Comparison of ENCODE assay signal across 19 cellular contexts in the genomic region with DNA sequence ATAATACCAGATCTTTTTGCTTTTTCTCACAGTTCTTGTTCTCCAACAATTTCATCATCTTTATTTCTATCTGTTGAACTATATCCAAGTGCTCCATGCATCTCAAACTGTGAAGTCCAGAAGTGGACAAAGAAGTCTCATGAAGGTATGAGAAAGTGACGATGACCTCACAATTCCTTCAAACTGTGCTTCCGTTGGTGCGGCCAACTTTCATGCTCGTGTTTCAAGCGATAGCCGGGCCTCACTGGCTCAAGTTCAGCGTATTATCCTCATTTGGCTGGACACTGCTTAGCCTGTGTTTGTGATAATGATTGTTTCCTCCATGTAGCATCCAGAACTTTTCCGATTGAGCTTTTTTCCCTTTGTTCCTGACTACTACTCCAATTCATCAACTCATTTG.
A peak's percentile ranks its signal among the peaks of the same experiment; 100 is the strongest.
DNase-seq lines count a peak whose midpoint lies in the region; ATAC-seq and TF ChIP-seq lines count a peak whose summit lies in the region.
"Had no signal": no experiment of that assay in that cellular context is flagged by ENCODE, and none has a peak within 500 bp of the region (broad histone marks: within the 10 kb centered on the region; RNA-seq: fewer than 3 reads in every experiment).

No MANE protein-coding gene starts in this region.

- TF ChIP-seq POLR2A in breast epithelium (IDR thresholded peaks at IDR 0.05) (no peak), uterus (IDR thresholded peaks at IDR 0.05) (no peak)

- H3K27me3 Mint-ChIP-seq in MCF 10A (ENCODE audit: insufficient read depth, unreplicated experiment) = no peaks in the 10 kb centered on the region

- H3K9ac ChIP-seq in parathyroid adenoma = no peak overlapping the region

- no peaks in the 10 kb centered on the region for H3K27me3 ChIP-seq in breast epithelium
- no peaks in the 10 kb centered on the region for H3K27me3 ChIP-seq in right atrium auricular region
- no peaks in the 10 kb centered on the region for H3K27me3 ChIP-seq in parathyroid adenoma (ENCODE audit: control insufficient read depth, insufficient read depth, low read length)
- no peaks in the 10 kb centered on the region for H3K27me3 ChIP-seq in uterus
- H3K27me3 ChIP-seq: BE2C had no signal

- H3K9me3 Mint-ChIP-seq in MCF 10A (ENCODE audit: unreplicated experiment) = no peaks in the 10 kb centered on the region

- BruUV-seq in MCF 10A (replicated peaks; lab: Mats Ljungman, UMichigan) = no TSS peak

- no peak overlapping the region for H2AFZ ChIP-seq in parathyroid adenoma
- H2AFZ ChIP-seq: PC-9 had no signal

- H3K4me2 ChIP-seq in parathyroid adenoma (ENCODE audit: low read length) = no peak overlapping the region
- H3K4me2 ChIP-seq: PC-9 had no signal

- CTCF ChIA-PET in MCF 10A (lab: Yijun Ruan, JAX) = interaction anchor here (0.7 to 1.1 kb wide), 3 partner anchors 9 to 56 kb away, joined by 3 to 4 read pairs (median 3); no protein-coding TSS in a partner anchor

- no peak for ATAC-seq in GM19351 (IDR thresholded peaks at IDR 0.05; ENCODE audit: unreplicated experiment)

- peaks cover 18% of the 10 kb centered on the region for H3K4me1 Mint-ChIP-seq in MCF 10A (ENCODE audit: insufficient read depth, unreplicated experiment)

- no peaks in the 10 kb centered on the region for H3K9me3 ChIP-seq in breast epithelium
- H3K9me3 ChIP-seq in right atrium auricular region = no peaks in the 10 kb centered on the region
- H3K9me3 ChIP-seq in parathyroid adenoma (ENCODE audit: control insufficient read depth, low read length) = no peaks in the 10 kb centered on the region
- no peaks in the 10 kb centered on the region for H3K9me3 ChIP-seq in uterus
- H3K9me3 ChIP-seq: BE2C, HAP-1 had no signal

- TF ChIP-seq CTCF in MCF 10A (IDR thresholded peaks at IDR 0.05; ENCODE audit: unreplicated experiment) (no peak), breast epithelium (IDR thresholded peaks at IDR 0.05) (no peak), right atrium auricular region (IDR thresholded peaks at IDR 0.05) (no peak), parathyroid adenoma (IDR thresholded peaks at IDR 0.05) (no peak), uterus (IDR thresholded peaks at IDR 0.05) (no peak)

- no peak for DNase-seq in MCF 10A (ENCODE audit: unreplicated experiment)
- no peak for DNase-seq in breast epithelium (ENCODE audit: low spot score in 2 of 2)
- no peak for DNase-seq in right atrium auricular region (ENCODE audit: low spot score)
- DNase-seq in uterus = peak in 1 of 2 donors; percentile 66
- DNase-seq in NCI-H2171 (lab: John Stamatoyannopoulos, UW) = no peak
- no peak for DNase-seq in DMS114 treated with DMSO at 0.1 percent for 48 hours (lab: John Stamatoyannopoulos, UW; ENCODE audit: unreplicated experiment)
- DNase-seq: BE2C; CD4-positive, alpha-beta T cell; DMS53; MV-4-11; NCI-H1417 treated with DMSO at 0.1 percent for 48 hours; NCI-H2029 treated with DMSO at 0.1 percent for 48 hours; NCI-H510A; NCI-H82; PC-9 had no signal

- no peak overlapping the region for H3K27ac ChIP-seq in breast epithelium
- H3K27ac ChIP-seq in right atrium auricular region = peak overlapping the region; percentile 59 to 84
- H3K27ac ChIP-seq in parathyroid adenoma = peak overlapping the region; percentile 87
- H3K27ac ChIP-seq in uterus = peak overlapping the region; percentile 92
- H3K27ac ChIP-seq: 22Rv1, PC-9 had no signal

- H3K36me3 ChIP-seq in breast epithelium (no peaks in the 10 kb centered on the region), right atrium auricular region (no peaks in the 10 kb centered on the region), parathyroid adenoma (ENCODE audit: control insufficient read depth, insufficient read depth, low read length) (no peaks in the 10 kb centered on the region), uterus (no peaks in the 10 kb centered on the region)
- H3K36me3 ChIP-seq: BE2C, HAP-1 had no signal

- intact Hi-C loops in MCF 10A (cut with micrococcal nuclease) (no loop called here), breast epithelium (cut with DNase I; ENCODE audit: low total_unique reads) (no loop called here), uterus (cut with DNase I; ENCODE audit: low total_unique reads) (loop anchor here (10.0 kb wide), 1 partner anchor 195 kb away; no protein-coding TSS in a partner anchor)

- peak overlapping the region; percentile 17 for H3K27ac Mint-ChIP-seq in MCF 10A (ENCODE audit: low read depth, unreplicated experiment)
- H3K27ac Mint-ChIP-seq: CD4-positive, alpha-beta T cell had no signal

- no peaks in the 10 kb centered on the region for H3K36me3 Mint-ChIP-seq in MCF 10A (ENCODE audit: insufficient read depth, unreplicated experiment)

- H3K4me1 ChIP-seq in breast epithelium (no peaks in the 10 kb centered on the region), right atrium auricular region (peaks cover 0 to 63% of the 10 kb centered on the region in 2 donors), parathyroid adenoma (peaks cover 26% of the 10 kb centered on the region), uterus (peaks cover 3 to 5% of the 10 kb centered on the region in 2 donors)
- H3K4me1 ChIP-seq: BE2C, HAP-1 had no signal

- H3K79me2 ChIP-seq in parathyroid adenoma = peaks cover 10% of the 10 kb centered on the region

- H3K4me3 Mint-ChIP-seq in MCF 10A (ENCODE audit: unreplicated experiment) = no peak overlapping the region
- H3K4me3 Mint-ChIP-seq: CD4-positive, alpha-beta T cell had no signal

- POLR2A ChIA-PET in MCF 10A (lab: Yijun Ruan, JAX) = interaction anchor here (1.2 kb wide), 1 partner anchor 16 kb away, joined by 4 read pairs; no protein-coding TSS in a partner anchor

- H3K4me3 ChIP-seq in breast epithelium (no peak overlapping the region), right atrium auricular region (no peak overlapping the region), parathyroid adenoma (ENCODE audit: low read depth, low read length) (no peak overlapping the region), uterus (no peak overlapping the region)
- H3K4me3 ChIP-seq: HAP-1, PC-9 had no signal

Comparison
In these comparisons a context has a peak if more than half of its experiments do, and no peak if none do; other contexts are left out.
1. H3K27ac ChIP-seq: peak in right atrium auricular region (2 of 2), parathyroid adenoma (single experiment) and uterus (2 of 2); none in breast epithelium (0 of 2).